ENCODE assay signal across 11 cellular contexts in genomic region chr6:50819527-50819905, GRCh38. TPM values are rescaled to one million over a fixed set of nuclear protein-coding genes. Genes with fewer than 3 reads are reported as not detected.
DNase-seq lines count a peak whose midpoint lies in the region; ATAC-seq and TF ChIP-seq lines count a peak whose summit lies in the region.
"Had no signal": no experiment of that assay in that cellular context is flagged by ENCODE, and none has a peak within 500 bp of the region (broad histone marks: within the 10 kb centered on the region; RNA-seq: fewer than 3 reads in every experiment).

No MANE protein-coding gene starts in this region.

- H3K18ac ChIP-seq in neuronal stem cell (ENCODE audit: low read length): peak overlapping the region; percentile 35

- H3K23ac ChIP-seq in neuronal stem cell (ENCODE audit: low read depth, low read length, poor library complexity): peak overlapping the region; percentile 61

- H2AK5ac ChIP-seq in neuronal stem cell (ENCODE audit: low read depth, low read length): no peak overlapping the region

- H3K4me1 ChIP-seq in RWPE2 (ENCODE audit: insufficient read depth, poor library complexity, severe bottlenecking) (no peaks in the 10 kb centered on the region), neuronal stem cell (ENCODE audit: control insufficient read depth in 2 of 2, insufficient read depth in 1 of 2, low read depth in 1 of 2, low read length in 2 of 2) (peaks cover 4 to 11% of the 10 kb centered on the region in 2 donors)

- no peak overlapping the region for H3K4ac ChIP-seq in neuronal stem cell (ENCODE audit: low read length)

- peak; percentile 60 for ATAC-seq in RWPE2 (ENCODE audit: low read depth)
- ATAC-seq in HG03571 (IDR thresholded peaks at IDR 0.05; ENCODE audit: unreplicated experiment): no peak

- H2BK5ac ChIP-seq in neuronal stem cell (ENCODE audit: low read length): no peak overlapping the region

- H3K27ac ChIP-seq in RWPE2 (ENCODE audit: poor library complexity, severe bottlenecking) (no peak overlapping the region), neuronal stem cell (replicated peaks; ENCODE audit: low read length) (no peak overlapping the region)
- H3K27ac ChIP-seq: thyroid gland had no signal

- H2BK120ac ChIP-seq in neuronal stem cell (ENCODE audit: low read depth, low read length): no peak overlapping the region

- DNase-seq in Daoy (ENCODE audit: low read depth) (peak; percentile 57), RWPE2 (ENCODE audit: low spot score) (no peak), fibroblast of the aortic adventitia (ENCODE audit: low read depth) (no peak), neuronal stem cell (ENCODE audit: low spot score) (no peak), NCI-H146 (lab: John Stamatoyannopoulos, UW) (no peak), SHP77 (lab: John Stamatoyannopoulos, UW) (no peak)
- no peak for DNase-seq in activated CD4-positive, CD25-positive, alpha-beta regulatory T cell (lab: John Stamatoyannopoulos, UW)
- DNase-seq: cerebellar nuclear complex, EL had no signal

- H3K27me3 ChIP-seq in RWPE2 (ENCODE audit: insufficient read depth, poor library complexity, severe bottlenecking): peaks cover 87% of the 10 kb centered on the region
- peaks cover 31 to 88% (median 75%) of the 10 kb centered on the region in 3 experiments for H3K27me3 ChIP-seq in neuronal stem cell (ENCODE audit: control insufficient read depth in 3 of 3, insufficient read depth in 3 of 3, low read depth in 1 of 3, low read length in 3 of 3)

- no peak overlapping the region for H4K8ac ChIP-seq in neuronal stem cell (ENCODE audit: low read depth, low read length)

- H3K4me2 ChIP-seq in neuronal stem cell (ENCODE audit: insufficient read depth, low read length, poor library complexity, severe bottlenecking): peak overlapping the region; percentile 13

- H3K79me1 ChIP-seq in neuronal stem cell (ENCODE audit: low read depth, low read length): no peaks in the 10 kb centered on the region

- no peaks in the 10 kb centered on the region for H3K36me3 ChIP-seq in RWPE2 (ENCODE audit: low read depth)
- no peaks in the 10 kb centered on the region for H3K36me3 ChIP-seq in neuronal stem cell (replicated peaks in 1 of 2; ENCODE audit: control insufficient read depth in 2 of 2, insufficient read depth in 2 of 2, low read length in 2 of 2)
- H3K36me3 ChIP-seq: thyroid gland had no signal

- H3K4me3 ChIP-seq in RWPE2 (ENCODE audit: severe bottlenecking) (no peak overlapping the region), fibroblast of the aortic adventitia (ENCODE audit: low read depth, low read length) (peak overlapping the region; percentile 9), neuronal stem cell (ENCODE audit: low read length in 2 of 2) (no peak overlapping the region)

- H2BK12ac ChIP-seq in neuronal stem cell (ENCODE audit: low read length): no peak overlapping the region

- no peak overlapping the region for H2BK15ac ChIP-seq in neuronal stem cell (ENCODE audit: low read length)

- H4K91ac ChIP-seq in neuronal stem cell (ENCODE audit: low read depth, low read length, poor library complexity): no peak overlapping the region

- H3K9ac ChIP-seq in neuronal stem cell (ENCODE audit: low read depth, low read length, poor library complexity): peak overlapping the region; percentile 51

- no peaks in the 10 kb centered on the region for H3K9me3 ChIP-seq in RWPE2 (ENCODE audit: severe bottlenecking)
- H3K9me3 ChIP-seq in neuronal stem cell (replicated peaks in 1 of 2; ENCODE audit: control insufficient read depth in 2 of 2, insufficient read depth in 1 of 2, low read depth in 1 of 2, low read length in 2 of 2): peaks cover 0 to 3% of the 10 kb centered on the region in 2 donors
- H3K9me3 ChIP-seq: thyroid gland had no signal

- no peak overlapping the region for H3K14ac ChIP-seq in neuronal stem cell (ENCODE audit: low read length)

- TF ChIP-seq CTCF in RWPE2 (IDR thresholded peaks at IDR 0.05; ENCODE audit: poor library complexity, severe bottlenecking): no peak
- TF ChIP-seq CTCF in fibroblast of the aortic adventitia (IDR thresholded peaks at IDR 0.05; ENCODE audit: insufficient read depth, low read length): no peak

- WGBS in neuronal stem cell (ENCODE audit: extremely low coverage in 2 of 2, insufficient read length in 2 of 2, insufficient replicate concordance in 1 of 2), 2 donors: no CpG with 5 or more reads among the region's 44 CpGs

- H2AFZ ChIP-seq in neuronal stem cell (ENCODE audit: low read length): peak overlapping the region; percentile 64

RNA-seq across cellular contexts. Expression of gene TFAP2B, which starts 0.8 kb away (rescaled TPM):
- total RNA-seq in Daoy (2014; rRNA removed; shearing (Covaris generic)): not detected in 2 replicates
- under 0.01 TPM in 1 of 2 replicates, not detected in the other for total RNA-seq in fibroblast of the aortic adventitia (ENCODE audit: low replicate concordance)
- polyA plus RNA-seq in neuronal stem cell (2013, experiment 1 of 2): not detected
- polyA plus RNA-seq in neuronal stem cell (2013, experiment 2 of 2): not detected
- total RNA-seq: thyroid gland had no signal
